Comparison of ENCODE assay signal across 1 cellular context in genomic region chr5:121853853-121854252, GRCh38.
TF ChIP-seq lines count a peak whose summit lies in the region.

No MANE protein-coding gene starts in this region.

TF ChIP-seq in GM23338, 12 proteins besides CTCF, POLR2A, EP300 and RAD21 (continued from another document):
- TF ChIP-seq ZNF462 (CRISPR knock-in tag; IDR thresholded peaks at IDR 0.05) (no peak), EZH2 (IDR thresholded peaks at IDR 0.05; ENCODE audit: low read depth, unreplicated experiment) (no peak), JUNB (IDR thresholded peaks at IDR 0.05; ENCODE audit: unreplicated experiment) (no peak), NANOG (IDR thresholded peaks at IDR 0.05; ENCODE audit: borderline replicate concordance) (no peak), ZNF114 (CRISPR knock-in tag; IDR thresholded peaks at IDR 0.05) (no peak), ZNF331 (CRISPR knock-in tag; IDR thresholded peaks at IDR 0.05; ENCODE audit: low read depth) (no peak)
TF ChIP-seq in GM23338: peak in this region for 0.
